8 cellular contexts compared by ENCODE assay signal in the genomic region with DNA sequence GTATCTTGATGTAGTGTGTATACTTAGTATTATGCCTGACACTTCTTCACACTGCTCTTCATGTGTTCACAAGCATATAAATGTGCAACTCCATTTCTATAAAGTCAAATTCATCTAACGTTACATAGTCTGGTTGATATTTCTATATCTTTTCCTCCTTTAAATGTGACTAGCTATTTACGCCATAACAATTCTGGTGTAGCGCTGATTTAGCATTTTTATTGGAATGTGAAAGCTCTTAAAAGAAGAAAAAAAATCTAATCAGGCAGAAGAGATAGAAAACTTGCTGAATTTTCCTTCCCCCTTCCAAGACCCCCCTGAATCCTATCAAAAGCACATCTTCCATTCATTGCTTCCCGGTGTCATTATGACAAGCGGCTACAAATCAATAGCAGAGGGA.
"Had no signal": no experiment of that assay in that cellular context is flagged by ENCODE, and none has a peak within 500 bp of the region (broad histone marks: within the 10 kb centered on the region; RNA-seq: fewer than 3 reads in every experiment).

No MANE protein-coding gene starts in this region.

- H3K27me3 Mint-ChIP-seq: IgD-negative memory B cell had no signal

- H3K4me3 Mint-ChIP-seq: H9, IgD-negative memory B cell had no signal

- H2AFZ ChIP-seq: GM23248 had no signal

- H3K9ac ChIP-seq: GM23248 had no signal

- H3K27ac ChIP-seq: GM23248 had no signal

- H3K4me1 Mint-ChIP-seq: IgD-negative memory B cell had no signal

- H3K27ac Mint-ChIP-seq: H9, IgD-negative memory B cell had no signal

- DNase-seq: GM23248, H9, HCEC 1CT, Kasumi-1, KG1 had no signal

- H3K4me3 ChIP-seq: GM23248 had no signal

- H3K9me3 Mint-ChIP-seq: H9, IgD-negative memory B cell had no signal

- FAIRE-seq: H1, H54 had no signal
